ENCODE assay signal across 8 cellular contexts in the genomic region with DNA sequence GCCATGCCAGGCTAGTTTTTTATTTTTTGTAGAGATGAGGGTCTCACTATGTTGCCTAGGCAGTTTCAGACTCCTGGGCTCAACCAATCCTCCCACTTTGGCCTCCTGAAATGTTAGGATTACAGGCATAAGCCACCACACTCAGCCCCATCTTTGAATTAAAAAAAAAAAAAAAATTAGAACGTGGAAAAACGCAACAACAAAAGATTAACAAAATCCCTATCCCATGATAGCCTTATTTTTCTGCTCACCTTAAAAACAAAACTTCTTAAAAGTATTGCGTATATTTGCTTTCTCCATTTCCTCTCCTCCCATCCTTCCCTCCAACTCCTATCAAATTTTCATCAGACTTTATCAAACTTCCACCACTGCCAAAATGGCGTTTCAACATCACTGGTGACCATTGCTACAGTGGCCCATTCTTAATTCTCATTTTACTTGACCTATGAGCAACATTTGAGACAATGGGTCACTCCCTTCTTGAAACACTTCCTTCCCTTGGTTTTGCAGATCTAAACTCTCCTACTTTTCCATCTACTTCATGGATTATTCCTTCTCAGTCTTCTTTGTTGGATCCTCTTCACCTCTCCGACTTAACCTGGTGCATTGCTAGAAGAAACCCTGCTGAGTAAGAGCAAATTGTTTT. TPM values are rescaled to one million over a fixed set of nuclear protein-coding genes. Genes with fewer than 3 reads are reported as not detected.
DNase-seq lines count a peak whose midpoint lies in the region; ATAC-seq and TF ChIP-seq lines count a peak whose summit lies in the region.

No MANE protein-coding gene starts in this region.

- peak; percentile 12 for ATAC-seq in GM21390 (IDR thresholded peaks at IDR 0.05; ENCODE audit: unreplicated experiment)
- ATAC-seq in HG02870 (IDR thresholded peaks at IDR 0.05; ENCODE audit: unreplicated experiment) = no peak

- H3K36me3 Mint-ChIP-seq in osteocyte (ENCODE audit: unreplicated experiment) = peaks cover 4% of the 10 kb centered on the region

- H3K9ac ChIP-seq in SK-N-MC (ENCODE audit: insufficient read length) (peak overlapping the region; percentile 88), fibroblast of lung (ENCODE audit: insufficient read depth, low read length) (peak overlapping the region; percentile 54)

- H3K9me3 Mint-ChIP-seq in osteocyte (ENCODE audit: unreplicated experiment) = peaks cover 13% of the 10 kb centered on the region

- POLR2A ChIA-PET in BJ (lab: Charles Lee) = interaction anchor here (0.7 kb wide), 1 partner anchor 551 kb away, joined by 3 read pairs; no protein-coding TSS in a partner anchor

- no peaks in the 10 kb centered on the region for H3K79me2 ChIP-seq in fibroblast of lung (ENCODE audit: control insufficient read depth, insufficient read depth, low read length)

- peak overlapping the region; percentile 79 for H3K4me3 ChIP-seq in BJ (ENCODE audit: low read depth, low read length)
- H3K4me3 ChIP-seq in SK-N-MC = peak overlapping the region; percentile 90
- H3K4me3 ChIP-seq in fibroblast of lung (replicated peaks in 1 of 4; ENCODE audit: control extremely low read depth in 1 of 4, insufficient read depth in 1 of 4, low read depth in 3 of 4, low read length in 4 of 4) = peak overlapping the region; percentile 70 to 90 (median 80)

- H3K36me3 ChIP-seq in BJ (ENCODE audit: control insufficient read depth, insufficient read depth, low read length) = no peaks in the 10 kb centered on the region
- H3K36me3 ChIP-seq in SK-N-MC (ENCODE audit: insufficient read depth, low read length) = 0 out of 2 replicates have a peak, but pooled peaks cover 5% of the 10 kb centered on the region
- no peaks in the 10 kb centered on the region for H3K36me3 ChIP-seq in fibroblast of lung (ENCODE audit: control insufficient read depth, insufficient read depth, low read length)

- peak overlapping the region; percentile 69 for H3K27ac ChIP-seq in SK-N-MC
- peak overlapping the region; percentile 77 for H3K27ac ChIP-seq in fibroblast of lung (ENCODE audit: insufficient read depth, low read length)

- H3K27me3 Mint-ChIP-seq in osteocyte (ENCODE audit: unreplicated experiment) = peaks cover 2% of the 10 kb centered on the region

- H3K27ac Mint-ChIP-seq in osteocyte (ENCODE audit: unreplicated experiment) = peak overlapping the region; percentile 97

- H3K4me2 ChIP-seq in fibroblast of lung (ENCODE audit: extremely low read depth, insufficient read depth, low read length) = peak overlapping the region; percentile 96

- CTCF ChIA-PET in BJ (lab: Yijun Ruan, JAX) = interaction anchor here (0.7 to 2.6 kb wide), 3 partner anchors 11 to 103 kb away, joined by 3 to 20 read pairs (median 3); no protein-coding TSS in a partner anchor

- peak overlapping the region; percentile 99 for H3K4me3 Mint-ChIP-seq in osteocyte (ENCODE audit: unreplicated experiment)

- H2AFZ ChIP-seq in fibroblast of lung (ENCODE audit: low read length) = peak overlapping the region; percentile 98

- DNase-seq in BJ (ENCODE audit: low read depth) = no peak
- DNase-seq in SK-N-MC (ENCODE audit: low read depth, low spot score) = no peak
- DNase-seq in fibroblast of lung (ENCODE audit: low read depth in 2 of 2) = peak in 1 of 2 donors; percentile 27
- DNase-seq in osteocyte (ENCODE audit: extremely low spot score, unreplicated experiment) = no peak
- no peak for DNase-seq in foreskin melanocyte
- DNase-seq in GOT3 (lab: John Stamatoyannopoulos, UW) = no peak

- H3K9me3 ChIP-seq in SK-N-MC (ENCODE audit: low read depth, low read length) (no peaks in the 10 kb centered on the region), fibroblast of lung (ENCODE audit: control insufficient read depth, insufficient read depth, low read depth, low read length) (no peaks in the 10 kb centered on the region)

- peaks cover 25% of the 10 kb centered on the region for H3K4me1 Mint-ChIP-seq in osteocyte (ENCODE audit: unreplicated experiment)

- no peaks in the 10 kb centered on the region for H4K20me1 ChIP-seq in fibroblast of lung (ENCODE audit: control insufficient read depth, extremely low read depth, insufficient read depth, low read length)

- H3K27me3 ChIP-seq in BJ (ENCODE audit: control insufficient read depth, insufficient read depth, low read length) (no peaks in the 10 kb centered on the region), fibroblast of lung (ENCODE audit: control insufficient read depth, insufficient read depth, low read length) (no peaks in the 10 kb centered on the region)

- H3K4me1 ChIP-seq in fibroblast of lung (ENCODE audit: control insufficient read depth, extremely low read depth, insufficient read depth, low read length) = no peaks in the 10 kb centered on the region

- TF ChIP-seq CTCF in BJ (IDR thresholded peaks at IDR 0.05; ENCODE audit: insufficient read depth, low read depth, low read length) (no peak), fibroblast of lung (conservative IDR thresholded peaks at IDR 0.05 in 1 of 2, IDR thresholded peaks at IDR 0.05 in 1 of 2; ENCODE audit: low read depth in 1 of 2, low read length in 2 of 2) (no peak), osteocyte (IDR thresholded peaks at IDR 0.05) (no peak)

RNA-seq across cellular contexts. Expression of gene ZNF684, which starts 0.6 kb away (rescaled TPM):
- polyA plus RNA-seq in BJ (2011; rRNA removed) (1.4 and 2.6 TPM in 2 replicates), fibroblast of lung (3.3 and 4.0 TPM in 2 replicates)
- 0.46 and 1.1 TPM in 2 replicates for polyA minus RNA-seq in BJ (2011; rRNA and poly(A)+ RNA removed)
- total RNA-seq in fibroblast of lung (4.1 and 4.4 TPM in 2 replicates), osteocyte (4.7 and 5.4 TPM in 2 replicates)
- polyA plus RNA-seq in fibroblast of lung (2012) = 1.9 and 2.2 TPM in 2 replicates
- 0.12 and 3.0 TPM in 2 replicates for polyA minus RNA-seq in fibroblast of lung (ENCODE audit: low replicate concordance)

RNA-seq across cellular contexts. Expression of gene EXO5, which starts 22.3 kb away (rescaled TPM):
- polyA plus RNA-seq in BJ (2011; rRNA removed) (6.4 and 9.6 TPM in 2 replicates), fibroblast of lung (9.0 and 13.4 TPM in 2 replicates)
- polyA minus RNA-seq in BJ (2011; rRNA and poly(A)+ RNA removed) = 6.3 and 6.4 TPM in 2 replicates
- total RNA-seq in fibroblast of lung (7.7 and 11.1 TPM in 2 replicates), osteocyte (9.7 and 10.0 TPM in 2 replicates)
- polyA plus RNA-seq in fibroblast of lung (2012) = 6.0 and 8.8 TPM in 2 replicates
- polyA minus RNA-seq in fibroblast of lung (ENCODE audit: low replicate concordance) = 1.1 and 1.6 TPM in 2 replicates

RNA-seq across cellular contexts. Expression of gene ZFP69, which starts 53.8 kb away (rescaled TPM):
- 1.4 and 1.9 TPM in 2 replicates for polyA plus RNA-seq in BJ (2011; rRNA removed)
- 0.87 and 1.2 TPM in 2 replicates for polyA minus RNA-seq in BJ (2011; rRNA and poly(A)+ RNA removed)
- total RNA-seq in fibroblast of lung = 4.3 and 4.4 TPM in 2 replicates
- 2.6 TPM in 2 replicates for polyA plus RNA-seq in fibroblast of lung
- 2.0 and 2.2 TPM in 2 replicates for polyA plus RNA-seq in fibroblast of lung (2012)
- 0.59 TPM in 1 of 2 replicates, not detected in the other for polyA minus RNA-seq in fibroblast of lung (ENCODE audit: low replicate concordance)
- total RNA-seq in osteocyte = 3.7 and 4.9 TPM in 2 replicates
